Comparison of ENCODE assay signal across 21 cellular contexts in genomic region chr9:109341561-109341960, GRCh38. TPM values are rescaled to one million over a fixed set of nuclear protein-coding genes. Genes with fewer than 3 reads are reported as not detected.
DNase-seq lines count a peak whose midpoint lies in the region; ATAC-seq and TF ChIP-seq lines count a peak whose summit lies in the region.
"Had no signal": no experiment of that assay in that cellular context is flagged by ENCODE, and none has a peak within 500 bp of the region (broad histone marks: within the 10 kb centered on the region; RNA-seq: fewer than 3 reads in every experiment).

No MANE protein-coding gene starts in this region.

- H3K4me1 ChIP-seq in foreskin keratinocyte, result peaks cover 25% of the 10 kb centered on the region
- H3K4me1 ChIP-seq in OCI-LY7 (ENCODE audit: insufficient read depth, low read length, poor library complexity, severe bottlenecking), result no peaks in the 10 kb centered on the region
- no peaks in the 10 kb centered on the region for H3K4me1 ChIP-seq in MM.1S (ENCODE audit: low read length)
- H3K4me1 ChIP-seq: BE2C had no signal

- peak; percentile 37 for ATAC-seq in foreskin keratinocyte

- intact Hi-C loops in OCI-LY7 (cut with micrococcal nuclease; ENCODE audit: unreplicated experiment), result no loop called here

- H3K9ac ChIP-seq in MM.1S (ENCODE audit: low read length), result no peak overlapping the region
- H3K9ac ChIP-seq: KMS-11, SK-N-SH had no signal

- H3F3A ChIP-seq in MM.1S (ENCODE audit: insufficient read depth, low read length), result no peaks in the 10 kb centered on the region

- H3K79me2 ChIP-seq in OCI-LY7 (ENCODE audit: insufficient read depth, low read depth, low read length) (no peaks in the 10 kb centered on the region), MM.1S (ENCODE audit: low read length) (no peaks in the 10 kb centered on the region)

- no peaks in the 10 kb centered on the region for H3K36me3 ChIP-seq in OCI-LY7 (ENCODE audit: insufficient read depth, low read length)
- H3K36me3 ChIP-seq in MM.1S (replicated peaks; ENCODE audit: insufficient read depth, low read length), result no peaks in the 10 kb centered on the region
- H3K36me3 ChIP-seq: BE2C had no signal

- H3K4me2 ChIP-seq in OCI-LY7 (ENCODE audit: low read length) (no peak overlapping the region), MM.1S (ENCODE audit: low read depth, low read length) (no peak overlapping the region)
- H3K4me2 ChIP-seq: KMS-11, SK-N-SH had no signal

- H2AFZ ChIP-seq in OCI-LY7 (ENCODE audit: low read length), result no peak overlapping the region
- H2AFZ ChIP-seq in MM.1S (ENCODE audit: low read length), result no peak overlapping the region

- CTCF ChIA-PET in OCI-LY7 (lab: Charles Lee; ENCODE audit: unreplicated experiment), result no interaction called here

- H3K27me3 ChIP-seq in foreskin keratinocyte (no peaks in the 10 kb centered on the region), MM.1S (replicated peaks; ENCODE audit: insufficient read depth, low read length) (no peaks in the 10 kb centered on the region)
- H3K27me3 ChIP-seq: BE2C had no signal

- H4K20me1 ChIP-seq in OCI-LY7 (ENCODE audit: insufficient read depth, low read length), result no peaks in the 10 kb centered on the region
- no peaks in the 10 kb centered on the region for H4K20me1 ChIP-seq in MM.1S (ENCODE audit: insufficient read depth, low read length)

- H3K27ac ChIP-seq in foreskin keratinocyte (no peak overlapping the region), OCI-LY7 (ENCODE audit: low read depth, low read length, poor library complexity, severe bottlenecking) (no peak overlapping the region), MM.1S (ENCODE audit: low read length) (no peak overlapping the region)
- H3K27ac ChIP-seq: HL-60, KMS-11 had no signal

- H3K4me3 ChIP-seq in OCI-LY7 (ENCODE audit: low read depth, low read length, poor library complexity, severe bottlenecking), result no peak overlapping the region
- no peak overlapping the region for H3K4me3 ChIP-seq in MM.1S (ENCODE audit: low read length)

- DNase-seq in DMS79 (lab: John Stamatoyannopoulos, UW) (peak; percentile 23), NCI-H69 (lab: John Stamatoyannopoulos, UW) (peak; percentile 19), foreskin keratinocyte (peak in 1 of 2 donors; percentile 45), renal cortical epithelial cell (ENCODE audit: low read depth) (peak; percentile 38), OCI-LY7 (ENCODE audit: low spot score) (no peak), MM.1S (no peak), DMS153 treated with DMSO at 0.1 percent for 48 hours (lab: John Stamatoyannopoulos, UW; ENCODE audit: unreplicated experiment) (no peak), GM19238 (ENCODE audit: insufficient read length, low spot score) (no peak)
- DNase-seq: BE2C; Caco-2; CD4-positive, CD25-positive, alpha-beta regulatory T cell; H9; NCI-H1092; NCI-H1436 treated with DMSO at 0.1 percent for 48 hours; NCI-H2029 treated with DMSO at 0.1 percent for 48 hours; NCI-H748 treated with DMSO at 0.1 percent for 48 hours; NK-92 treated with Interleukin-12 subunit alpha and Interleukin-12 subunit beta, amount 100 ng/mL, for 24 hours; SHP77 treated with DMSO at 0.1 percent for 48 hours; SK-N-SH had no signal

- TF ChIP-seq CTCF in foreskin keratinocyte (conservative IDR thresholded peaks at IDR 0.05), result no peak
- TF ChIP-seq CTCF in OCI-LY7 (conservative IDR thresholded peaks at IDR 0.05; ENCODE audit: low read length), result no peak
- no peak for TF ChIP-seq CTCF in MM.1S (IDR thresholded peaks at IDR 0.05; ENCODE audit: low read length)

- BruUV-seq in OCI-LY7 (replicated peaks; lab: Mats Ljungman, UMichigan), result no TSS peak

- POLR2A ChIA-PET in OCI-LY7 (lab: Charles Lee), result no interaction called here

- H3K9me3 ChIP-seq in OCI-LY7 (ENCODE audit: low read length), result no peaks in the 10 kb centered on the region
- no peaks in the 10 kb centered on the region for H3K9me3 ChIP-seq in MM.1S (replicated peaks; ENCODE audit: insufficient read depth, low read length)
- H3K9me3 ChIP-seq: BE2C, Caco-2, SK-N-SH had no signal

- H3K9me2 ChIP-seq in OCI-LY7 (ENCODE audit: insufficient read depth, low read length), result no peaks in the 10 kb centered on the region
- no peaks in the 10 kb centered on the region for H3K9me2 ChIP-seq in MM.1S (replicated peaks; ENCODE audit: insufficient read depth, low read length)
- H3K9me2 ChIP-seq: SK-N-SH had no signal

RNA-seq across cellular contexts. Expression of gene EPB41L4B, which starts 20.7 kb away (rescaled TPM):
- total RNA-seq in foreskin keratinocyte (6.5 and 6.6 TPM in 2 replicates), renal cortical epithelial cell (5.8 and 13.5 TPM in 2 replicates), OCI-LY7 (2022) (0.11 and 0.29 TPM in 2 replicates)
- 2.9 and 3.7 TPM in 2 replicates for polyA plus RNA-seq in foreskin keratinocyte
- 0.49 TPM in 1 of 2 replicates, not detected in the other for total RNA-seq in OCI-LY7 (2014; rRNA removed; shearing (Covaris generic))
- total RNA-seq: CD4-positive, CD25-positive, alpha-beta regulatory T cell had no signal
- polyA plus RNA-seq: CD4-positive, CD25-positive, alpha-beta regulatory T cell had no signal

Comparison
In these comparisons a context has a peak if more than half of its experiments do, and no peak if none do; other contexts are left out.
1. DNase-seq: peak in DMS79 (single experiment), NCI-H69 (single experiment) and renal cortical epithelial cell (single experiment); none in OCI-LY7 (single experiment), MM.1S (single experiment), DMS153 treated with DMSO at 0.1 percent for 48 hours (single experiment) and GM19238 (single experiment).